Comparison of ENCODE assay signal across 21 cellular contexts in the genomic region with DNA sequence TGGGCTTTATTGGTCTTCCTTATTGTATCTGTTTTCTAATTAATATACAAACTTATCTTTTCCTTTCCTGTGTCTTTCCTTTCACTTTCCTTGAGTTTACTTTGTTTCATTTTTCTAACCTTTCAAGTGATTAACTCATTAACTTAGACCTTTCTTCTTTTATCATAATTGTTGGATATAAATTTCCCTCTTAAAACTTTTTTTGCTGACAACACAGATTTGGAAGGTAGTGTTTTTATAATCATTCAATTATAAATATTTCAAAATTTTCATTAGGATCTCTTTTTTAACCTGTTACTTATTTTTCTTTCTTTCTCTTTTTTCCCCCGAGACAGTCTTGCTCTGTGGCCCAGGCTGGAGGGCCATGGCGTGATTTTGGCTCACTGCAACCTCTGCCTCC.
"Had no signal": no experiment of that assay in that cellular context is flagged by ENCODE, and none has a peak within 500 bp of the region (broad histone marks: within the 10 kb centered on the region; RNA-seq: fewer than 3 reads in every experiment).

No MANE protein-coding gene starts in this region.

- H3K27ac Mint-ChIP-seq: T-cell had no signal

- H3K4me1 Mint-ChIP-seq: T-cell had no signal

- H3K9ac ChIP-seq: KMS-11, SK-N-SH had no signal

- H3K4me3 Mint-ChIP-seq: T-cell had no signal

- H3K9me3 Mint-ChIP-seq: T-cell had no signal

- FAIRE-seq: HTR-8/SVneo had no signal

- ATAC-seq: T-cell had no signal

- H3K4me2 ChIP-seq: KMS-11, SK-N-SH had no signal

- DNase-seq: Kasumi-1, MM.1S, NCI-H1092 treated with DMSO at 0.1 percent for 48 hours, NCI-H1436, NCI-H187, NCI-H2029, NCI-H2081 treated with DMSO at 0.1 percent for 48 hours, NCI-H2171, NCI-H345, NCI-H446 treated with DMSO at 0.1 percent for 48 hours, NCI-H510A treated with DMSO at 0.1 percent for 48 hours, NCI-H526, NCI-H82, SHP77, SK-N-SH, SW 1271, T-cell had no signal

- H3K9me2 ChIP-seq: SK-N-SH had no signal

- H3K9me3 ChIP-seq: SK-N-SH had no signal

- H3K36me3 Mint-ChIP-seq: T-cell had no signal

- H3K27ac ChIP-seq: HL-60, KMS-11, RWPE1 had no signal
